ENCODE assay signal across 17 cellular contexts in genomic region chr19:41305923-41306322, GRCh38. TPM values are rescaled to one million over a fixed set of nuclear protein-coding genes. Genes with fewer than 3 reads are reported as not detected.
DNase-seq lines count a peak whose midpoint lies in the region; ATAC-seq, FAIRE-seq and TF ChIP-seq lines count a peak whose summit lies in the region.
"Had no signal": no experiment of that assay in that cellular context is flagged by ENCODE, and none has a peak within 500 bp of the region (broad histone marks: within the 10 kb centered on the region; RNA-seq: fewer than 3 reads in every experiment).

No MANE protein-coding gene starts in this region.

- no peak for ATAC-seq in K562
- no peak for ATAC-seq in GM21717 (IDR thresholded peaks at IDR 0.05; ENCODE audit: unreplicated experiment)
- ATAC-seq in body of pancreas, result no peak
- ATAC-seq: left lobe of liver, sciatic nerve had no signal

- H3K4me3 Mint-ChIP-seq in activated CD4-positive, alpha-beta T cell treated with anti-CD3 and anti-CD28 coated beads, Interleukin-2, amount 10 ng/mL, durations not matched to agents 24 days and 14 days, result peak overlapping the region; percentile 67

- H3K4me3 ChIP-seq in KMS-11 (IDR thresholded peaks at IDR 0.05; ENCODE audit: insufficient read depth, low read depth, low read length) (no peak overlapping the region), K562 (no peak overlapping the region), spleen (peak overlapping the region in 1 of 8 donors; percentile 24), body of pancreas (no peak overlapping the region)

- POLR2A ChIA-PET in K562 (lab: Yijun Ruan, JAX), result interaction anchor here (0.6 to 1.0 kb wide), 4 partner anchors 19 to 120 kb away, joined by 3 to 5 read pairs (median 4); partner anchors contain the start of gene HNRNPUL1

- no peaks in the 10 kb centered on the region for H3K27me3 Mint-ChIP-seq in activated CD4-positive, alpha-beta T cell treated with anti-CD3 and anti-CD28 coated beads, Interleukin-2, amount 10 ng/mL, durations not matched to agents 24 days and 14 days

- CTCF ChIA-PET in K562 (lab: Yijun Ruan, JAX; ENCODE audit: low intra/inter-chr PET ratio), result no interaction called here

- no peaks in the 10 kb centered on the region for H3K9me1 ChIP-seq in K562 (ENCODE audit: control insufficient read depth, insufficient read depth, low read length)

- H2AFZ ChIP-seq in KMS-11 (ENCODE audit: low read depth), result no peak overlapping the region
- H2AFZ ChIP-seq in K562 (ENCODE audit: low read depth, low read length), result no peak overlapping the region

- no TSS peak for BruUV-seq in K562 (replicated peaks; lab: Mats Ljungman, UMichigan)

- TF ChIP-seq CTCF in KMS-11 (conservative IDR thresholded peaks at IDR 0.05; ENCODE audit: low read depth, low read length), result no peak
- TF ChIP-seq CTCF in K562 (IDR thresholded peaks at IDR 0.05 in 2 of 3, conservative IDR thresholded peaks at IDR 0.05 in 1 of 3; ENCODE audit: insufficient read depth in 2 of 3, low read depth in 1 of 3, low read length in 3 of 3), result no peak
- TF ChIP-seq CTCF in spleen (IDR thresholded peaks at IDR 0.05 in 8 of 11, conservative IDR thresholded peaks at IDR 0.05 in 3 of 11), result no peak
- no peak for TF ChIP-seq CTCF in body of pancreas (IDR thresholded peaks at IDR 0.05)

- H3K27ac ChIP-seq in KMS-11 (peak overlapping the region; percentile 9; the same call in 1 of the 2 replicates), K562 (ENCODE audit: extremely low read depth, low read depth, low read length) (no peak overlapping the region), spleen (peak overlapping the region; percentile 88 to 98 (median 97)), body of pancreas (no peak overlapping the region)

- H4K20me1 ChIP-seq in KMS-11 (ENCODE audit: insufficient read depth) (no peaks in the 10 kb centered on the region), K562 (replicated peaks; ENCODE audit: control insufficient read depth, insufficient read depth, low read length) (peaks cover 7% of the 10 kb centered on the region; the same call in 1 of the 2 replicates)

- H3K4me1 ChIP-seq in KMS-11 (ENCODE audit: low read depth, poor library complexity, severe bottlenecking) (peaks cover 45% of the 10 kb centered on the region), K562 (replicated peaks in 1 of 2; ENCODE audit: control insufficient read depth in 2 of 2, insufficient read depth in 2 of 2, low read length in 2 of 2) (peaks cover 11 to 12% of the 10 kb centered on the region in 2 experiments; a peak in 4 of 5 replicates), spleen (peaks cover 59 to 96% (median 89%) of the 10 kb centered on the region in 6 donors), body of pancreas (peaks cover 23% of the 10 kb centered on the region)

- TF ChIP-seq EP300 in K562 (IDR thresholded peaks at IDR 0.05; ENCODE audit: low read length), result no peak

- TF ChIP-seq RAD21 in K562 (CRISPR knock-in tag; conservative IDR thresholded peaks at IDR 0.05 in 1 of 2, IDR thresholded peaks at IDR 0.05 in 1 of 2), result no peak

- H3K27ac Mint-ChIP-seq in activated CD4-positive, alpha-beta T cell treated with anti-CD3 and anti-CD28 coated beads, Interleukin-2, amount 10 ng/mL, durations not matched to agents 24 days and 14 days, result peak overlapping the region; percentile 98

- FAIRE-seq in K562 (lab: Jason Lieb, UNC), result no peak
- FAIRE-seq: astrocyte, RCC 7860 had no signal

- no peak overlapping the region for H3K9ac ChIP-seq in KMS-11
- no peak overlapping the region for H3K9ac ChIP-seq in K562 (ENCODE audit: insufficient read depth in 1 of 2, low read depth in 2 of 2, low read length in 2 of 2)

- DNase-seq in activated CD4-positive, alpha-beta T cell treated with anti-CD3 and anti-CD28 coated beads, Interleukin-2, amount 10 ng/mL, durations not matched to agents 24 days and 14 days, result peak; percentile 68
- no peak for DNase-seq in activated CD4-positive, alpha-beta T cell treated with anti-CD3 and anti-CD28 coated beads, Interleukin-2, amount 50 U/mL, for 1 hour
- DNase-seq in K562 (ENCODE audit: extremely low read depth in 1 of 4, low spot score in 3 of 4), result no peak
- DNase-seq in spleen, result no peak
- no peak for DNase-seq in NCI-H2029 (lab: John Stamatoyannopoulos, UW)
- no peak for DNase-seq in body of pancreas
- DNase-seq: DMS 273 treated with DMSO at 0.1 percent for 48 hours, HCEC 1CT, NCI-H187 treated with DMSO at 0.1 percent for 48 hours, NCI-H69 had no signal

- TF ChIP-seq POLR2A in K562 (conservative IDR thresholded peaks at IDR 0.05) (0 out of 2 replicates have a peak, but pooled peaks have one; percentile 8), spleen (IDR thresholded peaks at IDR 0.05) (no peak), body of pancreas (IDR thresholded peaks at IDR 0.05) (no peak)

- no peaks in the 10 kb centered on the region for H3K9me3 Mint-ChIP-seq in activated CD4-positive, alpha-beta T cell treated with anti-CD3 and anti-CD28 coated beads, Interleukin-2, amount 10 ng/mL, durations not matched to agents 24 days and 14 days
- H3K9me3 Mint-ChIP-seq: neural crest cell had no signal

- no peaks in the 10 kb centered on the region for H3K9me3 ChIP-seq in K562 (replicated peaks; ENCODE audit: control insufficient read depth, insufficient read depth, low read depth, low read length)
- H3K9me3 ChIP-seq in spleen, result no peaks in the 10 kb centered on the region
- no peaks in the 10 kb centered on the region for H3K9me3 ChIP-seq in body of pancreas

- H3K27me3 ChIP-seq in KMS-11 (ENCODE audit: insufficient read depth, low read depth), result no peaks in the 10 kb centered on the region
- H3K27me3 ChIP-seq in K562 (ENCODE audit: control insufficient read depth in 2 of 2, insufficient read depth in 2 of 2, low read length in 2 of 2), result no peaks in the 10 kb centered on the region
- H3K27me3 ChIP-seq in spleen (replicated peaks in 1 of 7), result no peaks in the 10 kb centered on the region
- no peaks in the 10 kb centered on the region for H3K27me3 ChIP-seq in body of pancreas

- H3K4me1 Mint-ChIP-seq in activated CD4-positive, alpha-beta T cell treated with anti-CD3 and anti-CD28 coated beads, Interleukin-2, amount 10 ng/mL, durations not matched to agents 24 days and 14 days, result peaks cover 85% of the 10 kb centered on the region

- in situ Hi-C loops in K562 (cut with MboI), result loop anchor here (25.0 kb wide), 1 partner anchor 256 kb away; no protein-coding TSS in a partner anchor

- peaks cover 8% of the 10 kb centered on the region; the same call in 1 of the 2 replicates for H3K36me3 ChIP-seq in KMS-11 (ENCODE audit: insufficient read depth)
- peaks cover 73% of the 10 kb centered on the region for H3K36me3 ChIP-seq in K562 (ENCODE audit: control insufficient read depth, insufficient read depth, low read length)
- peaks cover 0 to 66% (median 52%) of the 10 kb centered on the region in 6 donors for H3K36me3 ChIP-seq in spleen
- H3K36me3 ChIP-seq in body of pancreas (replicated peaks in 1 of 2; ENCODE audit: insufficient read depth in 1 of 2, low read depth in 2 of 2), result peaks cover 18 to 31% of the 10 kb centered on the region in 2 donors

- peaks cover 64% of the 10 kb centered on the region for H3K36me3 Mint-ChIP-seq in activated CD4-positive, alpha-beta T cell treated with anti-CD3 and anti-CD28 coated beads, Interleukin-2, amount 10 ng/mL, durations not matched to agents 24 days and 14 days (ENCODE audit: low read depth)

- intact Hi-C loops in activated CD4-positive, alpha-beta T cell treated with anti-CD3 and anti-CD28 coated beads, Interleukin-2, amount 10 ng/mL, durations not matched to agents 24 days and 14 days (cut with micrococcal nuclease), result no loop called here
- intact Hi-C loops in K562 (cut with micrococcal nuclease) (loop anchor here (5.0 kb wide), 2 partner anchors 46 to 104 kb away; partner anchors contain the start of gene TGFB1), spleen (cut with DNase I; ENCODE audit: low total_unique reads) (loop anchor here (5.0 kb wide), 1 partner anchor 39 kb away; no protein-coding TSS in a partner anchor), body of pancreas (cut with DNase I) (no loop called here)

- H3K79me2 ChIP-seq in KMS-11 (ENCODE audit: insufficient read depth, low read depth) (peaks cover 4% of the 10 kb centered on the region), K562 (ENCODE audit: control insufficient read depth, insufficient read depth, low read length) (peaks cover 11% of the 10 kb centered on the region)

- 100% methylated on average over 2 of the region's 2 CpGs for WGBS in K562 (ENCODE audit: insufficient coverage, low coverage, missing lambda C conversion rate)
- WGBS in spleen, 5 donors, result 86 to 97% (median 91%) methylated on average over 2 of the region's 2 CpGs
- 90 to 96% methylated on average over 2 of the region's 2 CpGs for WGBS in body of pancreas, 2 donors

- no peak overlapping the region for H3K4me2 ChIP-seq in KMS-11
- H3K4me2 ChIP-seq in K562 (ENCODE audit: insufficient read depth, low read length), result no peak overlapping the region

RNA-seq across cellular contexts. Expression of gene CCDC97, which starts 4.0 kb away (rescaled TPM):
- total RNA-seq in activated CD4-positive, alpha-beta T cell treated with anti-CD3 and anti-CD28 coated beads, Interleukin-2, amount 10 ng/mL, durations not matched to agents 24 days and 14 days, result 30.4 and 30.7 TPM in 2 replicates
- total RNA-seq in K562 (2011; cell fraction: chromatin; rRNA removed; ENCODE audit: low replicate concordance), result 9.7 and 23.9 TPM in 2 replicates
- total RNA-seq in K562 (2011; cell fraction: nucleolus; rRNA removed), result 14.2 and 16.3 TPM in 2 replicates
- 17.3 and 25.1 TPM in 2 replicates for total RNA-seq in K562 (2011; cell fraction: nucleoplasm; rRNA removed)
- 8.0 and 10.8 TPM in 2 replicates for total RNA-seq in K562 (2014; rRNA removed)
- 2.2 and 3.3 TPM in 2 replicates for total RNA-seq in K562 (2014; rRNA removed; fragmentation: Illumina TruSeq; extraction: Trizol)
- 5.5 and 7.0 TPM in 2 replicates for total RNA-seq in K562 (2015; rRNA removed; fragmentation: Illumina TruSeq; extraction: Trizol)
- total RNA-seq in K562 (2021), result 16.5 and 18.0 TPM in 2 replicates
- polyA plus RNA-seq in K562 (2011; rRNA removed), result 3.6 and 5.0 TPM in 2 replicates
- polyA plus RNA-seq in K562 (2011; cell fraction: cytosol; rRNA removed), result 6.2 and 8.2 TPM in 2 replicates
- 4.3 and 6.3 TPM in 2 replicates for polyA plus RNA-seq in K562 (2011; cell fraction: nucleus; rRNA removed)
- polyA plus RNA-seq in K562 (2012), result 10.0 and 27.9 TPM in 2 replicates
- 9.8 and 13.2 TPM in 2 replicates for polyA plus RNA-seq in K562 (2014; fragmentation: Illumina TruSeq; extraction: Trizol)
- under 1 TPM; 0.60 to 0.79 TPM for polyA plus RNA-seq in K562 (2014; fragmentation: Nextera tagmentation; extraction: Ambion mirVana)
- 8.8 and 11.3 TPM in 2 replicates for polyA plus RNA-seq in K562 (2014; rRNA removed)
- 3.7 and 4.4 TPM in 2 replicates for polyA minus RNA-seq in K562 (2011; rRNA and poly(A)+ RNA removed)
- polyA minus RNA-seq in K562 (2011; cell fraction: cytosol; rRNA and poly(A)+ RNA removed), result 3.2 and 4.2 TPM in 2 replicates
- polyA minus RNA-seq in K562 (2011; cell fraction: nucleus; rRNA and poly(A)+ RNA removed), result 6.8 and 8.3 TPM in 2 replicates
- total RNA-seq in spleen, result 10 to 100 TPM; 20.5 to 38.2 (median 29.7) TPM
- 10 to 100 TPM; 12.7 to 18.9 (median 14.5) TPM for polyA plus RNA-seq in spleen
- total RNA-seq in body of pancreas, result 10 to 100 TPM; 10.6 to 11.2 TPM

RNA-seq across cellular contexts. Expression of gene HNRNPUL1, which starts 41.8 kb away (rescaled TPM):
- 256 and 258 TPM in 2 replicates for total RNA-seq in activated CD4-positive, alpha-beta T cell treated with anti-CD3 and anti-CD28 coated beads, Interleukin-2, amount 10 ng/mL, durations not matched to agents 24 days and 14 days
- 232 and 237 TPM in 2 replicates for total RNA-seq in K562 (2011; cell fraction: chromatin; rRNA removed; ENCODE audit: low replicate concordance)
- total RNA-seq in K562 (2011; cell fraction: nucleolus; rRNA removed), result 95.1 and 105 TPM in 2 replicates
- total RNA-seq in K562 (2011; cell fraction: nucleoplasm; rRNA removed), result 117 and 149 TPM in 2 replicates
- total RNA-seq in K562 (2014; rRNA removed) (85.0 and 99.3 TPM in 2 replicates), K562 (2014; rRNA removed; fragmentation: Illumina TruSeq; extraction: Trizol) (69.9 and 78.2 TPM in 2 replicates), K562 (2015; rRNA removed; fragmentation: Illumina TruSeq; extraction: Trizol) (85.9 and 88.7 TPM in 2 replicates), K562 (2021) (196 and 211 TPM in 2 replicates), spleen (100 to 1,000 TPM; 161 to 213 (median 178) TPM), body of pancreas (10 to 100 TPM; 76.0 to 87.3 TPM)
- polyA plus RNA-seq in K562 (2011; rRNA removed) (39.2 and 59.3 TPM in 2 replicates), K562 (2014; fragmentation: Illumina TruSeq; extraction: Trizol) (138 and 160 TPM in 2 replicates), K562 (2014; fragmentation: Nextera tagmentation; extraction: Ambion mirVana) (1 to 10 TPM; 7.3 to 9.4 TPM), K562 (2014; rRNA removed) (93.8 and 107 TPM in 2 replicates), spleen (100 to 1,000 TPM in 1 of 3 donors, 10 to 100 TPM in 2; 53.9 to 102 (median 64.4) TPM)
- polyA plus RNA-seq in K562 (2011; cell fraction: cytosol; rRNA removed), result 36.1 and 60.0 TPM in 2 replicates
- 43.7 and 55.9 TPM in 2 replicates for polyA plus RNA-seq in K562 (2011; cell fraction: nucleus; rRNA removed)
- 121 and 132 TPM in 2 replicates for polyA plus RNA-seq in K562 (2012)
- 53.3 and 64.4 TPM in 2 replicates for polyA minus RNA-seq in K562 (2011; rRNA and poly(A)+ RNA removed)
- polyA minus RNA-seq in K562 (2011; cell fraction: cytosol; rRNA and poly(A)+ RNA removed), result 50.4 and 56.1 TPM in 2 replicates
- polyA minus RNA-seq in K562 (2011; cell fraction: nucleus; rRNA and poly(A)+ RNA removed), result 40.3 and 68.6 TPM in 2 replicates

RNA-seq across cellular contexts. Expression of gene TGFB1, which starts 47.8 kb away (rescaled TPM):
- 125 and 127 TPM in 2 replicates for total RNA-seq in activated CD4-positive, alpha-beta T cell treated with anti-CD3 and anti-CD28 coated beads, Interleukin-2, amount 10 ng/mL, durations not matched to agents 24 days and 14 days
- 64.3 and 157 TPM in 2 replicates for total RNA-seq in K562 (2011; cell fraction: chromatin; rRNA removed; ENCODE audit: low replicate concordance)
- total RNA-seq in K562 (2011; cell fraction: nucleolus; rRNA removed), result 136 and 144 TPM in 2 replicates
- 124 and 158 TPM in 2 replicates for total RNA-seq in K562 (2011; cell fraction: nucleoplasm; rRNA removed)
- total RNA-seq in K562 (2014; rRNA removed) (18.6 and 25.8 TPM in 2 replicates), K562 (2014; rRNA removed; fragmentation: Illumina TruSeq; extraction: Trizol) (10.4 and 12.3 TPM in 2 replicates), K562 (2015; rRNA removed; fragmentation: Illumina TruSeq; extraction: Trizol) (14.7 and 17.2 TPM in 2 replicates), K562 (2021) (131 and 159 TPM in 2 replicates), spleen (100 to 1,000 TPM in 6 of 7 donors, 10 to 100 TPM in 1; 79.3 to 147 (median 130) TPM), body of pancreas (10 to 100 TPM in 1 of 2 donors, 1 to 10 TPM in 1; 7.8 to 17.1 TPM)
- polyA plus RNA-seq in K562 (2011; rRNA removed) (11.8 and 13.4 TPM in 2 replicates), K562 (2014; fragmentation: Illumina TruSeq; extraction: Trizol) (45.7 and 64.4 TPM in 2 replicates), K562 (2014; fragmentation: Nextera tagmentation; extraction: Ambion mirVana) (under 1 TPM; 0.24 to 0.77 TPM), K562 (2014; rRNA removed) (35.2 and 37.8 TPM in 2 replicates), spleen (10 to 100 TPM; 23.0 to 56.0 (median 25.2) TPM)
- 15.8 and 29.1 TPM in 2 replicates for polyA plus RNA-seq in K562 (2011; cell fraction: cytosol; rRNA removed)
- 32.7 and 67.7 TPM in 2 replicates for polyA plus RNA-seq in K562 (2011; cell fraction: nucleus; rRNA removed)
- polyA plus RNA-seq in K562 (2012), result 114 and 117 TPM in 2 replicates
- polyA minus RNA-seq in K562 (2011; rRNA and poly(A)+ RNA removed), result 8.5 and 9.4 TPM in 2 replicates
- 77.3 and 101 TPM in 2 replicates for polyA minus RNA-seq in K562 (2011; cell fraction: cytosol; rRNA and poly(A)+ RNA removed)
- 19.0 and 20.9 TPM in 2 replicates for polyA minus RNA-seq in K562 (2011; cell fraction: nucleus; rRNA and poly(A)+ RNA removed)

RNA-seq across cellular contexts. Expression of gene B9D2, which starts 58.0 kb away (rescaled TPM):
- total RNA-seq in activated CD4-positive, alpha-beta T cell treated with anti-CD3 and anti-CD28 coated beads, Interleukin-2, amount 10 ng/mL, durations not matched to agents 24 days and 14 days, result 6.3 and 8.6 TPM in 2 replicates
- total RNA-seq in K562 (2011; cell fraction: chromatin; rRNA removed; ENCODE audit: low replicate concordance), result 2.5 and 4.1 TPM in 2 replicates
- 2.6 and 4.3 TPM in 2 replicates for total RNA-seq in K562 (2011; cell fraction: nucleolus; rRNA removed)
- total RNA-seq in K562 (2011; cell fraction: nucleoplasm; rRNA removed), result 2.5 and 2.7 TPM in 2 replicates
- total RNA-seq in K562 (2014; rRNA removed), result 3.5 and 6.7 TPM in 2 replicates
- 0.54 and 1.6 TPM in 2 replicates for total RNA-seq in K562 (2014; rRNA removed; fragmentation: Illumina TruSeq; extraction: Trizol)
- 5.2 and 5.5 TPM in 2 replicates for total RNA-seq in K562 (2015; rRNA removed; fragmentation: Illumina TruSeq; extraction: Trizol)
- 6.0 and 6.9 TPM in 2 replicates for total RNA-seq in K562 (2021)
- polyA plus RNA-seq in K562 (2011; rRNA removed), result 2.8 and 5.8 TPM in 2 replicates
- 5.3 and 10.7 TPM in 2 replicates for polyA plus RNA-seq in K562 (2011; cell fraction: cytosol; rRNA removed)
- 5.0 and 5.1 TPM in 2 replicates for polyA plus RNA-seq in K562 (2011; cell fraction: nucleus; rRNA removed)
- polyA plus RNA-seq in K562 (2012), result 9.2 and 11.3 TPM in 2 replicates
- polyA plus RNA-seq in K562 (2014; fragmentation: Illumina TruSeq; extraction: Trizol), result 2.2 and 3.4 TPM in 2 replicates
- 1 to 10 TPM in 1 of 2 experiments, under 1 TPM in 1; 0.83 to 1.4 TPM for polyA plus RNA-seq in K562 (2014; fragmentation: Nextera tagmentation; extraction: Ambion mirVana)
- polyA plus RNA-seq in K562 (2014; rRNA removed), result 3.4 and 3.5 TPM in 2 replicates
- 0.69 and 0.84 TPM in 2 replicates for polyA minus RNA-seq in K562 (2011; rRNA and poly(A)+ RNA removed)
- polyA minus RNA-seq in K562 (2011; cell fraction: cytosol; rRNA and poly(A)+ RNA removed), result 2.3 and 2.5 TPM in 2 replicates
- polyA minus RNA-seq in K562 (2011; cell fraction: nucleus; rRNA and poly(A)+ RNA removed), result 1.9 and 2.3 TPM in 2 replicates
- total RNA-seq in spleen, result 10 to 100 TPM in 1 of 7 donors, 1 to 10 TPM in 6; 7.5 to 10.2 (median 8.4) TPM
- polyA plus RNA-seq in spleen, result 10 to 100 TPM in 2 of 3 donors, 1 to 10 TPM in 1; 8.6 to 11.9 (median 10.5) TPM
- total RNA-seq in body of pancreas, result 1 to 10 TPM in 1 of 2 donors, under 1 TPM in 1; 0.52 to 5.3 TPM

Comparison
In these comparisons a context has a peak if more than half of its experiments do, and no peak if none do; other contexts are left out.
1. H3K27ac ChIP-seq: peak in KMS-11 (single experiment) and spleen (8 of 8); none in K562 (single experiment) and body of pancreas (0 of 4).
2. intact Hi-C loops: an anchor here in K562 (5.0 kb wide) and spleen (5.0 kb wide); none called in activated CD4-positive, alpha-beta T cell treated with anti-CD3 and anti-CD28 coated beads, Interleukin-2, amount 10 ng/mL, durations not matched to agents 24 days and 14 days and body of pancreas.